12 cellular contexts compared by ENCODE assay signal in genomic region chr1:10401281-10401680, GRCh38. TPM values are rescaled to one million over a fixed set of nuclear protein-coding genes. Genes with fewer than 3 reads are reported as not detected.
A peak's percentile ranks its signal among the peaks of the same experiment; 100 is the strongest.
DNase-seq lines count a peak whose midpoint lies in the region; ATAC-seq and TF ChIP-seq lines count a peak whose summit lies in the region.
"Had no signal": no experiment of that assay in that cellular context is flagged by ENCODE, and none has a peak within 500 bp of the region (broad histone marks: within the 10 kb centered on the region; RNA-seq: fewer than 3 reads in every experiment).

No MANE protein-coding gene starts in this region.

- H3K4me3 ChIP-seq in WI38 (ENCODE audit: low read depth, low read length) (0 out of 2 replicates have a peak overlapping the region, but pooled peaks have one; percentile 75), hepatocyte (no peak overlapping the region), spleen (peak overlapping the region in 3 of 8 donors; percentile 95 to 99 (median 96))
- no peak overlapping the region for H3K4me3 ChIP-seq in CD4-positive, alpha-beta memory T cell (ENCODE audit: low read length in 2 of 2)
- H3K4me3 ChIP-seq: lung had no signal

- peaks cover 45% of the 10 kb centered on the region for H3K4me1 Mint-ChIP-seq in activated T-cell treated with anti-CD3 and anti-CD28 coated beads, Interleukin-2, amount 50 U/mL, for 24 hours (ENCODE audit: low read depth)
- peaks cover 8 to 24% (median 18%) of the 10 kb centered on the region in 4 donors for H3K4me1 Mint-ChIP-seq in CD4-positive, alpha-beta memory T cell

- no peak for DNase-seq in activated T-cell treated with anti-CD3 and anti-CD28 coated beads, Interleukin-2, amount 50 U/mL, for 24 hours
- DNase-seq in activated T-cell treated with anti-CD3 and anti-CD28 coated beads for 4 hours, result no peak
- DNase-seq in hepatocyte (ENCODE audit: low spot score), result no peak
- no peak for DNase-seq in spleen
- no peak for DNase-seq in CD4-positive, alpha-beta memory T cell
- DNase-seq in left lobe of liver (ENCODE audit: low spot score), result no peak
- DNase-seq: activated CD4-positive, alpha-beta T cell treated with anti-CD3 and anti-CD28 coated beads for 36 hours; NCI-H1417 had no signal

- ATAC-seq in HG03378 (IDR thresholded peaks at IDR 0.05; ENCODE audit: unreplicated experiment) (no peak), left lobe of liver (no peak)
- ATAC-seq: activated CD4-positive, alpha-beta T cell treated with anti-CD3 and anti-CD28 coated beads for 36 hours had no signal

- H3K4me1 ChIP-seq in hepatocyte (ENCODE audit: insufficient read depth) (peaks cover 11% of the 10 kb centered on the region), spleen (peaks cover 8 to 57% (median 27%) of the 10 kb centered on the region in 6 donors)
- H3K4me1 ChIP-seq in CD4-positive, alpha-beta memory T cell (ENCODE audit: insufficient read depth, low read length), result peaks cover 20% of the 10 kb centered on the region

- H3K27ac ChIP-seq in hepatocyte (peak overlapping the region; percentile 96), spleen (peak overlapping the region in 7 of 8 donors; percentile 92 to 98 (median 96))
- H3K27ac ChIP-seq in CD4-positive, alpha-beta memory T cell (ENCODE audit: low read depth, low read length), result no peak overlapping the region

- H3K4me3 Mint-ChIP-seq in activated T-cell treated with anti-CD3 and anti-CD28 coated beads, Interleukin-2, amount 50 U/mL, for 24 hours, result peak overlapping the region; percentile 12
- no peak overlapping the region for H3K4me3 Mint-ChIP-seq in CD4-positive, alpha-beta memory T cell

- H3K9me3 Mint-ChIP-seq in activated T-cell treated with anti-CD3 and anti-CD28 coated beads, Interleukin-2, amount 50 U/mL, for 24 hours, result no peaks in the 10 kb centered on the region
- H3K9me3 Mint-ChIP-seq in CD4-positive, alpha-beta memory T cell, result no peaks in the 10 kb centered on the region

- H3K9me2 ChIP-seq in hepatocyte (replicated peaks; ENCODE audit: insufficient read depth), result no peaks in the 10 kb centered on the region

- H3K9me3 ChIP-seq in hepatocyte (ENCODE audit: low read depth), result no peaks in the 10 kb centered on the region
- H3K9me3 ChIP-seq in spleen, result no peaks in the 10 kb centered on the region
- no peaks in the 10 kb centered on the region for H3K9me3 ChIP-seq in CD4-positive, alpha-beta memory T cell (ENCODE audit: control insufficient read depth in 1 of 2, low read length in 2 of 2)

- H3K27me3 ChIP-seq in hepatocyte, result no peaks in the 10 kb centered on the region
- no peaks in the 10 kb centered on the region for H3K27me3 ChIP-seq in spleen (replicated peaks in 1 of 7)
- no peaks in the 10 kb centered on the region for H3K27me3 ChIP-seq in CD4-positive, alpha-beta memory T cell (ENCODE audit: insufficient read depth, low read length)

- peaks cover 34% of the 10 kb centered on the region for H3K79me2 ChIP-seq in hepatocyte

- H3K4me2 ChIP-seq in hepatocyte, result peak overlapping the region; percentile 1

- H3K36me3 ChIP-seq in hepatocyte (replicated peaks; ENCODE audit: insufficient read depth, low read depth), result no peaks in the 10 kb centered on the region
- peaks cover 0 to 53% (median 40%) of the 10 kb centered on the region in 6 donors for H3K36me3 ChIP-seq in spleen
- peaks cover 17% of the 10 kb centered on the region for H3K36me3 ChIP-seq in CD4-positive, alpha-beta memory T cell (ENCODE audit: insufficient read depth, low read length)

- peaks cover 64% of the 10 kb centered on the region for H3K36me3 Mint-ChIP-seq in activated T-cell treated with anti-CD3 and anti-CD28 coated beads, Interleukin-2, amount 50 U/mL, for 24 hours (ENCODE audit: low read depth)
- H3K36me3 Mint-ChIP-seq in CD4-positive, alpha-beta memory T cell, result peaks cover 11 to 22% of the 10 kb centered on the region in 2 donors

- POLR2A ChIA-PET in CD4-positive, alpha-beta memory T cell (lab: Charles Lee; ENCODE audit: partially characterized antibody), result no interaction called here

- 50% methylated on average over 1 of the region's 1 CpG for WGBS in hepatocyte (ENCODE audit: low lambda C conversion rate, missing lambda C conversion rate)
- 69 to 96% (median 77%) methylated on average over 1 of the region's 1 CpG for WGBS in spleen, 5 donors

- no peak for TF ChIP-seq POLR2A in spleen (IDR thresholded peaks at IDR 0.05)

- TF ChIP-seq CTCF in WI38 (IDR thresholded peaks at IDR 0.05; ENCODE audit: low read depth, low read length) (no peak), hepatocyte (IDR thresholded peaks at IDR 0.05; ENCODE audit: poor library complexity) (no peak), spleen (IDR thresholded peaks at IDR 0.05 in 8 of 11, conservative IDR thresholded peaks at IDR 0.05 in 3 of 11) (no peak)

- intact Hi-C loops in spleen (cut with DNase I; ENCODE audit: low total_unique reads), result no loop called here
- intact Hi-C loops in CD4-positive, alpha-beta memory T cell (cut with micrococcal nuclease), result no loop called here

- H4K20me1 ChIP-seq in hepatocyte (ENCODE audit: insufficient read depth, poor library complexity, severe bottlenecking), result no peaks in the 10 kb centered on the region

- H2AFZ ChIP-seq in hepatocyte, result no peak overlapping the region

- no peak overlapping the region for H3K27ac Mint-ChIP-seq in activated T-cell treated with anti-CD3 and anti-CD28 coated beads, Interleukin-2, amount 50 U/mL, for 24 hours
- no peak overlapping the region for H3K27ac Mint-ChIP-seq in CD4-positive, alpha-beta memory T cell
- H3K27ac Mint-ChIP-seq: activated CD4-positive, alpha-beta T cell treated with anti-CD3 and anti-CD28 coated beads for 36 hours had no signal

- CTCF ChIA-PET in CD4-positive, alpha-beta memory T cell (lab: Charles Lee; ENCODE audit: partially characterized antibody), result no interaction called here

- no peaks in the 10 kb centered on the region for H3K27me3 Mint-ChIP-seq in activated T-cell treated with anti-CD3 and anti-CD28 coated beads, Interleukin-2, amount 50 U/mL, for 24 hours
- no peaks in the 10 kb centered on the region for H3K27me3 Mint-ChIP-seq in CD4-positive, alpha-beta memory T cell
- H3K27me3 Mint-ChIP-seq: activated CD4-positive, alpha-beta T cell treated with anti-CD3 and anti-CD28 coated beads for 36 hours had no signal

RNA-seq across cellular contexts. Expression of gene PGD, which starts 2.4 kb away (rescaled TPM):
- 86.8 and 103 TPM in 2 replicates for total RNA-seq in hepatocyte
- polyA plus RNA-seq in hepatocyte, result 98.7 and 103 TPM in 2 replicates
- 100 to 1,000 TPM; 105 to 381 (median 142) TPM for total RNA-seq in spleen
- 10 to 100 TPM; 40.8 to 72.9 (median 46.6) TPM for polyA plus RNA-seq in spleen
- 10 to 100 TPM; 32.8 to 37.0 TPM for total RNA-seq in CD4-positive, alpha-beta memory T cell
- polyA plus RNA-seq in CD4-positive, alpha-beta memory T cell, result 10 to 100 TPM; 36.2 to 37.3 TPM
- total RNA-seq in left lobe of liver, result 51.2 TPM

RNA-seq across cellular contexts. Expression of gene CENPS, which starts 29.0 kb away (rescaled TPM):
- 8.8 and 11.8 TPM in 2 replicates for total RNA-seq in hepatocyte
- polyA plus RNA-seq in hepatocyte, result 20.7 and 21.1 TPM in 2 replicates
- 1 to 10 TPM; 2.1 to 9.6 (median 6.2) TPM for total RNA-seq in spleen
- 10 to 100 TPM in 2 of 3 donors, 1 to 10 TPM in 1; 9.3 to 13.5 (median 13.0) TPM for polyA plus RNA-seq in spleen
- 1 to 10 TPM; 7.2 to 7.9 TPM for total RNA-seq in CD4-positive, alpha-beta memory T cell
- 10 to 100 TPM in 1 of 2 donors, 1 to 10 TPM in 1; 6.4 to 14.6 TPM for polyA plus RNA-seq in CD4-positive, alpha-beta memory T cell
- 9.7 TPM for total RNA-seq in left lobe of liver

RNA-seq across cellular contexts. Expression of gene CORT, which starts 48.5 kb away (rescaled TPM):
- total RNA-seq in hepatocyte (0.13 TPM in 1 of 2 replicates, not detected in the other), spleen (under 1 TPM in 1 of 7 donors, not detected in 6; 0.38 TPM), left lobe of liver (not detected)
- polyA plus RNA-seq in hepatocyte (0.19 and 0.27 TPM in 2 replicates), spleen (under 1 TPM; 0.07 to 0.22 (median 0.14) TPM)
- total RNA-seq in CD4-positive, alpha-beta memory T cell, result not detected
- not detected for polyA plus RNA-seq in CD4-positive, alpha-beta memory T cell
- total RNA-seq: A172 had no signal
